ENCODE assay signal across 8 cellular contexts in genomic region chr1:85240174-85240601, GRCh38. TPM values are rescaled to one million over a fixed set of nuclear protein-coding genes. Genes with fewer than 3 reads are reported as not detected.
DNase-seq lines count a peak whose midpoint lies in the region; ATAC-seq, FAIRE-seq and TF ChIP-seq lines count a peak whose summit lies in the region.

No MANE protein-coding gene starts in this region.

- H3K4me3 ChIP-seq in KMS-11 (IDR thresholded peaks at IDR 0.05; ENCODE audit: insufficient read depth, low read depth, low read length) (no peak overlapping the region), lower leg skin (ENCODE audit: low read depth, poor library complexity, severe bottlenecking) (no peak overlapping the region)

- H3K27ac ChIP-seq in KMS-11: no peak overlapping the region

- H3K4me1 Mint-ChIP-seq in activated naive CD8-positive, alpha-beta T cell treated with anti-CD3 and anti-CD28 coated beads, Interleukin-2, amount 50 U/mL, for 24 hours: peaks cover 10% of the 10 kb centered on the region
- no peaks in the 10 kb centered on the region for H3K4me1 Mint-ChIP-seq in memory B cell

- no peaks in the 10 kb centered on the region for H3K4me1 ChIP-seq in KMS-11 (ENCODE audit: low read depth, poor library complexity, severe bottlenecking)

- H3K4me2 ChIP-seq in KMS-11: no peak overlapping the region

- no peak overlapping the region for H3K9ac ChIP-seq in KMS-11

- H3K36me3 ChIP-seq in KMS-11 (ENCODE audit: insufficient read depth): no peaks in the 10 kb centered on the region

- TF ChIP-seq CTCF in KMS-11 (conservative IDR thresholded peaks at IDR 0.05; ENCODE audit: low read depth, low read length): peak; percentile 31; the same call in 1 of the 2 replicates
- TF ChIP-seq CTCF in lower leg skin (IDR thresholded peaks at IDR 0.05): no peak

- 26 to 27% methylated on average over 1 of the region's 1 CpG for WGBS in lower leg skin, 2 donors

- ATAC-seq in activated naive CD8-positive, alpha-beta T cell treated with anti-CD3 and anti-CD28 coated beads, Interleukin-2, amount 50 U/mL, for 24 hours: peak; percentile 72
- ATAC-seq in memory B cell (ENCODE audit: low read depth): peak; percentile 34
- no peak for ATAC-seq in GM21786 (IDR thresholded peaks at IDR 0.05; ENCODE audit: unreplicated experiment)

- no peaks in the 10 kb centered on the region for H3K9me3 Mint-ChIP-seq in activated naive CD8-positive, alpha-beta T cell treated with anti-CD3 and anti-CD28 coated beads, Interleukin-2, amount 50 U/mL, for 24 hours
- H3K9me3 Mint-ChIP-seq in memory B cell: no peaks in the 10 kb centered on the region

- no peak overlapping the region for H3K27ac Mint-ChIP-seq in activated naive CD8-positive, alpha-beta T cell treated with anti-CD3 and anti-CD28 coated beads, Interleukin-2, amount 50 U/mL, for 24 hours
- no peak overlapping the region for H3K27ac Mint-ChIP-seq in memory B cell

- no peak overlapping the region for H3K4me3 Mint-ChIP-seq in activated naive CD8-positive, alpha-beta T cell treated with anti-CD3 and anti-CD28 coated beads, Interleukin-2, amount 50 U/mL, for 24 hours
- no peak overlapping the region for H3K4me3 Mint-ChIP-seq in memory B cell

- DNase-seq in DMS153 treated with DMSO at 0.1 percent for 48 hours (lab: John Stamatoyannopoulos, UW; ENCODE audit: unreplicated experiment): peak; percentile 27
- DNase-seq in DMS153 (lab: John Stamatoyannopoulos, UW): no peak
- no peak for DNase-seq in activated naive CD8-positive, alpha-beta T cell treated with anti-CD3 and anti-CD28 coated beads, Interleukin-2, amount 50 U/mL, for 24 hours
- no peak for DNase-seq in memory B cell (ENCODE audit: low spot score in 2 of 2)
- no peak for DNase-seq in RCC 7860 (ENCODE audit: low spot score)
- DNase-seq in lower leg skin (ENCODE audit: low spot score in 2 of 2): no peak

- H3K27me3 Mint-ChIP-seq in activated naive CD8-positive, alpha-beta T cell treated with anti-CD3 and anti-CD28 coated beads, Interleukin-2, amount 50 U/mL, for 24 hours: no peaks in the 10 kb centered on the region
- H3K27me3 Mint-ChIP-seq in memory B cell: peaks cover 4% of the 10 kb centered on the region

- no peak for TF ChIP-seq POLR2A in lower leg skin (IDR thresholded peaks at IDR 0.05)

- intact Hi-C loops in lower leg skin (cut with DNase I; ENCODE audit: low total_unique reads): loop anchor here (10.0 kb wide), 1 partner anchor 295 kb away; no protein-coding TSS in a partner anchor

- no peaks in the 10 kb centered on the region for H3K36me3 Mint-ChIP-seq in activated naive CD8-positive, alpha-beta T cell treated with anti-CD3 and anti-CD28 coated beads, Interleukin-2, amount 50 U/mL, for 24 hours (ENCODE audit: low read depth)
- H3K36me3 Mint-ChIP-seq in memory B cell: no peaks in the 10 kb centered on the region

- no peak overlapping the region for H2AFZ ChIP-seq in KMS-11 (ENCODE audit: low read depth)

- H3K27me3 ChIP-seq in KMS-11 (ENCODE audit: insufficient read depth, low read depth): no peaks in the 10 kb centered on the region

- no peaks in the 10 kb centered on the region for H3K79me2 ChIP-seq in KMS-11 (ENCODE audit: insufficient read depth, low read depth)

- no peak for FAIRE-seq in RCC 7860 (lab: Jason Lieb, UNC)

- no peaks in the 10 kb centered on the region for H4K20me1 ChIP-seq in KMS-11 (ENCODE audit: insufficient read depth)

RNA-seq across cellular contexts. Expression of gene C1orf52, which starts 19.3 kb away (rescaled TPM):
- 10 to 100 TPM; 12.4 to 27.0 (median 20.5) TPM for total RNA-seq in lower leg skin

RNA-seq across cellular contexts. Expression of gene BCL10, which starts 36.2 kb away (rescaled TPM):
- total RNA-seq in lower leg skin: 10 to 100 TPM; 17.8 to 34.4 (median 22.2) TPM

RNA-seq across cellular contexts. Expression of gene SYDE2, which starts 39.4 kb away (rescaled TPM):
- 10 to 100 TPM in 2 of 4 donors, 1 to 10 TPM in 2; 8.6 to 12.5 (median 10.4) TPM for total RNA-seq in lower leg skin
